Comparison of ENCODE assay signal across 18 cellular contexts in the genomic region with DNA sequence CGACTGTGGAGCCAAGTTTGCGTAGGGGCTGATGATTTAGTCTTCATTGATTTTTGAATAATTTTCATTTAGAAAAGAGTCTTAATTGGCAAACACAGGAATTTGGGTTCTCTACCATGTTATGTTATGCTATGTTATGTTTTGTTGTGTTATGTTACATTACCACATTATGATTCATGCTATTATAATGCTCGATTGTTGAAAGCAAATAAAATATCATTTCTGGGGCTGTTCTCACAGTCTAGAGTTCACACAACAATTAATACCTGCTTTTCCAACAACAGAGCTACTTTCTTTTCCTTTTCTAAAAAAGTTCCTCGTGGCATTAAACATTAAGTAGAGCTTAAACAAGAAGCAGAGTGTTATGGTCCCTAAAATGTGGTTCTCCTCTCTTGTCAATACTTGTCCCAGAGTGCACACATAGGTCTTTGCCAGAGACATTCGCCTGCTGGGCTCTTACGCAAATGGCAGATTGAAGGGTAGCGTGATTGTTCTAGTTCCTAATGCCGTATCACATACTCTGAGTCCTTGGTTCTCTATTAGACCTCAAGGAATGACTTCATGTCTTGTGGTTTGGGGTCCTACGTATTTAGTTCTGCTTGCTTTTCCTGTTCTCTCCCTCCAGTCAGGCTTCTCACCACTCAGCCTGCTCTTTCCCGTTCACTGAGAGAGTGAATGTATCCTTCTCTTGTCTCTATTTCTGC.
A peak's percentile ranks its signal among the peaks of the same experiment; 100 is the strongest.
DNase-seq lines count a peak whose midpoint lies in the region; ATAC-seq, FAIRE-seq and TF ChIP-seq lines count a peak whose summit lies in the region.
"Had no signal": no experiment of that assay in that cellular context is flagged by ENCODE, and none has a peak within 500 bp of the region (broad histone marks: within the 10 kb centered on the region; RNA-seq: fewer than 3 reads in every experiment).

No MANE protein-coding gene starts in this region.

- POLR2A ChIA-PET in A549 (lab: Yijun Ruan, JAX) (no interaction called here), IMR-90 (lab: Charles Lee; ENCODE audit: unreplicated experiment) (no interaction called here)

- H3K4me1 ChIP-seq in A549: no peaks in the 10 kb centered on the region
- peaks cover 8% of the 10 kb centered on the region; the same call in 1 of the 2 replicates for H3K4me1 ChIP-seq in IMR-90 (ENCODE audit: control insufficient read depth, insufficient read depth, low read length)
- no peaks in the 10 kb centered on the region for H3K4me1 ChIP-seq in uterus
- H3K4me1 ChIP-seq in Peyer's patch: no peaks in the 10 kb centered on the region
- H3K4me1 ChIP-seq: gastroesophageal sphincter, suprapubic skin had no signal

- peak overlapping the region; percentile 75 for H3K14ac ChIP-seq in IMR-90 (replicated peaks; ENCODE audit: low read depth, low read length)

- in situ Hi-C loops in IMR-90 (cut with MboI; ENCODE audit: low sequenced_read_pairs): no loop called here
- in situ Hi-C loops in ACHN (cut with HindIII; ENCODE audit: low pct_ligation_motif_present, low pct_unique_long_range_greater_than_20kb, low sequenced_read_pairs): no loop called here

- H3K9me1 ChIP-seq in IMR-90 (ENCODE audit: insufficient read depth, low read length): peaks cover 4% of the 10 kb centered on the region

- TF ChIP-seq POLR2A in A549 (IDR thresholded peaks at IDR 0.05; ENCODE audit: low read length) (no peak), IMR-90 (IDR thresholded peaks at IDR 0.05; ENCODE audit: low read depth, low read length) (no peak), GM18505 (IDR thresholded peaks at IDR 0.05; ENCODE audit: borderline replicate concordance, extremely low read depth, insufficient read depth, insufficient read length) (no peak), uterus (IDR thresholded peaks at IDR 0.05) (no peak), Peyer's patch (IDR thresholded peaks at IDR 0.05) (no peak)

- peak overlapping the region; percentile 61 for H3K4ac ChIP-seq in IMR-90 (ENCODE audit: low read depth, low read length)

- H3K23ac ChIP-seq in IMR-90 (ENCODE audit: low read depth, low read length): peak overlapping the region; percentile 70

- H2BK5ac ChIP-seq in IMR-90 (ENCODE audit: low read depth, low read length, poor library complexity, severe bottlenecking): no peak overlapping the region

- peak overlapping the region; percentile 22; the same call in 1 of the 2 replicates for H2AK5ac ChIP-seq in IMR-90 (ENCODE audit: low read depth, low read length)

- DNase-seq in A549 (ENCODE audit: low read depth in 1 of 2, low spot score in 1 of 2) (no peak), IMR-90 (peak; percentile 47), brain pericyte (ENCODE audit: low read depth, low spot score) (peak; percentile 47), fibroblast of villous mesenchyme (ENCODE audit: low read depth) (peak; percentile 29), uterus (no peak), ACHN (no peak), Peyer's patch (no peak)
- DNase-seq: activated CD4-positive, alpha-beta T cell treated with anti-CD3 and anti-CD28 coated beads, Interleukin-2, amount 50 U/mL, for 4 hours; activated gamma-delta T cell; amniotic stem cell; CD4-positive, alpha-beta memory T cell; endodermal cell; Karpas-422; NCI-H1417 treated with DMSO at 0.1 percent for 48 hours; NCI-H524 treated with DMSO at 0.1 percent for 48 hours had no signal

- no peaks in the 10 kb centered on the region for H3K79me1 ChIP-seq in IMR-90 (ENCODE audit: low read depth in 1 of 2, low read length in 2 of 2)

- ATAC-seq in A549: no peak
- peak; percentile 70 for ATAC-seq in IMR-90 (ENCODE audit: low read depth)
- ATAC-seq in GM18505 (IDR thresholded peaks at IDR 0.05; ENCODE audit: unreplicated experiment): no peak
- ATAC-seq: gastroesophageal sphincter had no signal

- TF ChIP-seq EP300 in A549 (IDR thresholded peaks at IDR 0.05): no peak

- no TSS peak for BruUV-seq in IMR-90 (replicated peaks; lab: Mats Ljungman, UMichigan)

- FAIRE-seq in A549 (lab: Jason Lieb, UNC): no peak

- H3K9me3 ChIP-seq in A549: no peaks in the 10 kb centered on the region
- H3K9me3 ChIP-seq in IMR-90 (ENCODE audit: control insufficient read depth, insufficient read depth, low read length): no peaks in the 10 kb centered on the region
- H3K9me3 ChIP-seq in uterus: no peaks in the 10 kb centered on the region
- no peaks in the 10 kb centered on the region for H3K9me3 ChIP-seq in Peyer's patch
- H3K9me3 ChIP-seq: gastroesophageal sphincter, suprapubic skin had no signal

- no peak overlapping the region for H3K9ac ChIP-seq in IMR-90 (ENCODE audit: low read depth, low read length)

- WGBS in A549 (ENCODE audit: missing lambda C conversion rate): 49% methylated on average over 10 of the region's 10 CpGs
- 100% methylated on average over 3 of the region's 10 CpGs; no CpG with 5 or more reads in 1 of the 2 experiments for WGBS in IMR-90 (ENCODE audit: extremely low coverage in 2 of 2, insufficient read length in 1 of 2), 2 experiments

- H3K56ac ChIP-seq in IMR-90 (ENCODE audit: extremely low read depth, insufficient read depth, low read length): no peak overlapping the region

- H3K4me2 ChIP-seq in A549 (0 out of 3 replicates have a peak overlapping the region, but pooled peaks have one; percentile 15), IMR-90 (ENCODE audit: low read depth, low read length) (no peak overlapping the region)

- no peak overlapping the region for H2AK9ac ChIP-seq in IMR-90 (replicated peaks; ENCODE audit: low read depth, low read length, poor library complexity)

- peak overlapping the region; percentile 50 for H2BK120ac ChIP-seq in IMR-90 (ENCODE audit: low read depth, low read length)

- H2BK20ac ChIP-seq in IMR-90 (ENCODE audit: low read depth, low read length): peak overlapping the region; percentile 58; the same call in 1 of the 2 replicates

- H3K27ac ChIP-seq in A549: no peak overlapping the region
- H3K27ac ChIP-seq in IMR-90 (ENCODE audit: insufficient read depth, low read length): no peak overlapping the region
- H3K27ac ChIP-seq in uterus: no peak overlapping the region
- no peak overlapping the region for H3K27ac ChIP-seq in Peyer's patch
- H3K27ac ChIP-seq: gastroesophageal sphincter, suprapubic skin had no signal

- TF ChIP-seq CTCF in A549 (IDR thresholded peaks at IDR 0.05) (no peak), IMR-90 (conservative IDR thresholded peaks at IDR 0.05; ENCODE audit: low read depth, low read length) (no peak), fibroblast of villous mesenchyme (IDR thresholded peaks at IDR 0.05; ENCODE audit: insufficient read depth, low read depth, low read length) (no peak), uterus (IDR thresholded peaks at IDR 0.05) (no peak), Peyer's patch (IDR thresholded peaks at IDR 0.05) (no peak)

- H4K20me1 ChIP-seq in IMR-90 (ENCODE audit: insufficient read depth, low read length): no peaks in the 10 kb centered on the region

- dilution Hi-C loops in IMR-90 (cut with HindIII; ENCODE audit: low sequenced_read_pairs, unreplicated experiment): no loop called here

- intact Hi-C loops in IMR-90 (cut with micrococcal nuclease) (loop anchor here (5.0 kb wide), 1 partner anchor 319 kb away; no protein-coding TSS in a partner anchor), uterus (cut with DNase I; ENCODE audit: low total_unique reads) (no loop called here)

- peak overlapping the region; percentile 61; the same call in 1 of the 2 replicates for H3K18ac ChIP-seq in IMR-90 (ENCODE audit: low read depth, low read length)

- H3K27me3 ChIP-seq in IMR-90 (ENCODE audit: control insufficient read depth, insufficient read depth, low read length): no peaks in the 10 kb centered on the region
- H3K27me3 ChIP-seq in uterus: no peaks in the 10 kb centered on the region
- peaks cover 0 to 4% of the 10 kb centered on the region in 2 donors for H3K27me3 ChIP-seq in Peyer's patch
- H3K27me3 ChIP-seq: gastroesophageal sphincter, suprapubic skin had no signal

- peak overlapping the region in 1 of 2 experiments; percentile 20; a peak in 1 of 4 replicates for H4K8ac ChIP-seq in IMR-90 (ENCODE audit: low read depth in 2 of 2, low read length in 2 of 2)

- no peaks in the 10 kb centered on the region for H3K36me3 ChIP-seq in IMR-90 (ENCODE audit: control insufficient read depth, insufficient read depth, low read length)
- no peaks in the 10 kb centered on the region for H3K36me3 ChIP-seq in uterus
- H3K36me3 ChIP-seq in Peyer's patch: no peaks in the 10 kb centered on the region
- H3K36me3 ChIP-seq: gastroesophageal sphincter, suprapubic skin had no signal

- no peak overlapping the region; the same call in 1 of the 2 replicates for H4K5ac ChIP-seq in IMR-90 (ENCODE audit: low read depth, low read length)

- CTCF ChIA-PET in A549 (lab: Yijun Ruan, JAX) (interaction anchor here (1.2 kb wide), 1 partner anchor 1143 kb away, joined by 3 read pairs; no protein-coding TSS in a partner anchor), IMR-90 (lab: Yijun Ruan, JAX) (no interaction called here)

- H3K4me3 ChIP-seq in A549 (no peak overlapping the region), IMR-90 (ENCODE audit: insufficient read depth, low read depth, low read length) (no peak overlapping the region), fibroblast of villous mesenchyme (ENCODE audit: low read depth, low read length) (no peak overlapping the region), uterus (no peak overlapping the region), Peyer's patch (no peak overlapping the region)
- H3K4me3 ChIP-seq: gastroesophageal sphincter, suprapubic skin had no signal

- peak overlapping the region; percentile 54 for H2AFZ ChIP-seq in IMR-90 (replicated peaks; ENCODE audit: low read length, poor library complexity)

- H2BK15ac ChIP-seq in IMR-90 (ENCODE audit: low read depth, low read length): peak overlapping the region; percentile 9; the same call in 1 of the 3 replicates

- H4K91ac ChIP-seq in IMR-90 (ENCODE audit: insufficient read depth, low read depth, low read length): peak overlapping the region; percentile 32; the same call in 1 of the 2 replicates

- no peak for TF ChIP-seq RAD21 in A549 (conservative IDR thresholded peaks at IDR 0.05 in 1 of 2, IDR thresholded peaks at IDR 0.05 in 1 of 2)
- TF ChIP-seq RAD21 in IMR-90 (IDR thresholded peaks at IDR 0.05; ENCODE audit: low read length): no peak

TF ChIP-seq in A549, 52 proteins besides CTCF, POLR2A, EP300 and RAD21:
- TF ChIP-seq JUN (IDR thresholded peaks at IDR 0.05): no peak
TF ChIP-seq in A549: peak in this region for 0.

TF ChIP-seq in IMR-90, 13 proteins besides CTCF, POLR2A, EP300 and RAD21 (continues in another document):
- TF ChIP-seq BHLHE40 (IDR thresholded peaks at IDR 0.05; ENCODE audit: low read depth, low read length): no peak
- no peak for TF ChIP-seq MXI1 (IDR thresholded peaks at IDR 0.05; ENCODE audit: borderline replicate concordance, low read depth, low read length)
- no peak for TF ChIP-seq SMC3 (IDR thresholded peaks at IDR 0.05; ENCODE audit: low read depth, low read length)
- TF ChIP-seq RCOR1 (IDR thresholded peaks at IDR 0.05; ENCODE audit: insufficient replicate concordance, low read length): no peak
- TF ChIP-seq CEBPB (IDR thresholded peaks at IDR 0.05; ENCODE audit: low read depth, low read length): no peak
- no peak for TF ChIP-seq MAZ (IDR thresholded peaks at IDR 0.05; ENCODE audit: borderline replicate concordance, low read depth, low read length)
- no peak for TF ChIP-seq FOS (IDR thresholded peaks at IDR 0.05; ENCODE audit: low read depth, low read length)

Comparison
In these comparisons a context has a peak if more than half of its experiments do, and no peak if none do; other contexts are left out.
1. DNase-seq: peak in IMR-90 (single experiment), brain pericyte (single experiment) and fibroblast of villous mesenchyme (single experiment); none in A549 (0 of 2), uterus (0 of 2), ACHN (single experiment) and Peyer's patch (0 of 3).